Comparison of ENCODE assay signal across 11 cellular contexts in the genomic region with DNA sequence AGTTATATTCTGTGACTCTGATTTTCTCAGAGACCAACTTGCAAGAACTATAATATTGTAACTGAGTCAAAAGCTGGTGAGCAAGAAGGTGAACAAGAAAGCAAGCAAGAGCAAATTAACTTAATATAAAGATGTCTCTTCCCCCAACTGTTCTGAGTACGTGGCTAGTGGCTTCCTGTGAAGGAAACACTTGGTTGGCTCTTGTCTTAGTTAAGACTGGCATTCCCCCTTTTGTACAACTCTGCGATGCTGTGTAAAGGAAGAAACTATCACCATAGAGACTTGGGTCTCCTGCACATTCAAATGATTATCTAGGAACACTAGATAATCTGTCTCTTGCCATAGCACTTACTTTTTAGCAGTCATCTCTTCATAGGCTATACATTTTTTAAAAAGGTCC. TPM values are rescaled to one million over a fixed set of nuclear protein-coding genes. Genes with fewer than 3 reads are reported as not detected.
DNase-seq lines count a peak whose midpoint lies in the region; ATAC-seq and TF ChIP-seq lines count a peak whose summit lies in the region.
"Had no signal": no experiment of that assay in that cellular context is flagged by ENCODE, and none has a peak within 500 bp of the region (broad histone marks: within the 10 kb centered on the region; RNA-seq: fewer than 3 reads in every experiment).

No MANE protein-coding gene starts in this region.

- H3K27me3 ChIP-seq in ACC112 (ENCODE audit: insufficient read depth, low read length) (no peaks in the 10 kb centered on the region), Peyer's patch (no peaks in the 10 kb centered on the region)

- TF ChIP-seq CTCF in GM13976 (IDR thresholded peaks at IDR 0.05; ENCODE audit: borderline replicate concordance, control extremely low read depth, extremely low read depth, insufficient read depth, missing control alignments) = no peak
- TF ChIP-seq CTCF in Peyer's patch (IDR thresholded peaks at IDR 0.05) = no peak

- in situ Hi-C loops in GM13976 (cut with MboI; ENCODE audit: low sequenced_read_pairs, unreplicated experiment) = no loop called here

- H3K27ac ChIP-seq in ACC112 (ENCODE audit: low read depth, low read length) = peak overlapping the region; percentile 76; the same call in 1 of the 2 replicates
- H3K27ac ChIP-seq in Peyer's patch = peak overlapping the region in 3 of 4 donors; percentile 4 to 44 (median 17)

- no peak overlapping the region for H3K4me3 ChIP-seq in ACC112 (ENCODE audit: low read depth, low read length)
- H3K4me3 ChIP-seq in Peyer's patch = no peak overlapping the region
- H3K4me3 ChIP-seq: smooth muscle cell had no signal

- DNase-seq in GM13976 (ENCODE audit: low spot score) (peak; percentile 43), Peyer's patch (no peak), RPMI8226 (no peak), mucosa of gallbladder (ENCODE audit: low spot score) (no peak), SK-N-DZ (ENCODE audit: low spot score) (no peak)
- DNase-seq in effector CD4-positive, alpha-beta T cell = peak; percentile 39
- DNase-seq: NCI-H2107 had no signal

- peaks cover 37% of the 10 kb centered on the region for H3K4me1 ChIP-seq in ACC112 (ENCODE audit: control insufficient read depth, insufficient read depth, low read length, unreplicated experiment)
- peaks cover 0 to 6% (median 0%) of the 10 kb centered on the region in 4 donors for H3K4me1 ChIP-seq in Peyer's patch

- no peaks in the 10 kb centered on the region for H3K9me3 ChIP-seq in Peyer's patch

- H3K79me2 ChIP-seq in ACC112 (ENCODE audit: control insufficient read depth, insufficient read depth, low read length, unreplicated experiment) = no peaks in the 10 kb centered on the region

- no peak for TF ChIP-seq POLR2A in Peyer's patch (IDR thresholded peaks at IDR 0.05)

- H2AFZ ChIP-seq in ACC112 (ENCODE audit: low read length, unreplicated experiment) = peak overlapping the region; percentile 67

- H3K36me3 ChIP-seq in ACC112 (ENCODE audit: insufficient read depth, low read length) = no peaks in the 10 kb centered on the region
- no peaks in the 10 kb centered on the region for H3K36me3 ChIP-seq in Peyer's patch

- no peak for ATAC-seq in HG02973 (IDR thresholded peaks at IDR 0.05; ENCODE audit: unreplicated experiment)
- ATAC-seq: Panc1 had no signal

RNA-seq across cellular contexts. Expression of gene TNFAIP3, which starts 47.3 kb away (rescaled TPM):
- total RNA-seq in Peyer's patch = 10 to 100 TPM; 19.3 to 66.8 (median 30.6) TPM
- total RNA-seq in mucosa of gallbladder = 33.8 TPM
- 0.05 and 0.07 TPM in 2 replicates for polyA plus RNA-seq in SK-N-DZ (2014; cell fraction: cytosol; rRNA removed)
- 0.21 and 1.6 TPM in 2 replicates for polyA plus RNA-seq in SK-N-DZ (2014; cell fraction: nucleus; rRNA removed)

Comparison
In these comparisons a context has a peak if more than half of its experiments do, and no peak if none do; other contexts are left out.
1. DNase-seq: peak in GM13976 (single experiment) and effector CD4-positive, alpha-beta T cell (single experiment); none in Peyer's patch (0 of 3), RPMI8226 (single experiment), mucosa of gallbladder (single experiment) and SK-N-DZ (single experiment).